30 cellular contexts compared by ENCODE assay signal in genomic region chr2:3553946-3554345, GRCh38. TPM values are rescaled to one million over a fixed set of nuclear protein-coding genes. Genes with fewer than 3 reads are reported as not detected.
"Had no signal": no experiment of that assay in that cellular context is flagged by ENCODE, and none has a peak within 500 bp of the region (broad histone marks: within the 10 kb centered on the region; RNA-seq: fewer than 3 reads in every experiment).

No MANE protein-coding gene starts in this region.

- ATAC-seq: activated CD4-positive, CD25-positive, alpha-beta regulatory T cell treated with anti-CD3 and anti-CD28 coated beads, Interleukin-2, amount 50 U/mL, for 24 hours; activated CD8-positive, alpha-beta T cell treated with anti-CD3 and anti-CD28 coated beads for 36 hours; activated naive CD4-positive, alpha-beta T cell treated with anti-CD3 and anti-CD28 coated beads, Interleukin-2, amount 50 U/mL, for 72 hours; esophagus mucosa; T-helper 17 cell had no signal

- H3K4me3 ChIP-seq: ascending aorta, coronary artery, dorsolateral prefrontal cortex had no signal

- H3K27me3 ChIP-seq: ascending aorta, dorsolateral prefrontal cortex had no signal

- H3K27ac ChIP-seq: ascending aorta, coronary artery, dorsolateral prefrontal cortex, WERI-Rb-1 had no signal

- H3K9me3 ChIP-seq: ascending aorta had no signal

- H3K4me3 Mint-ChIP-seq: activated B cell treated with CpG ODN at 0.5 μM for 24 hours; activated CD8-positive, alpha-beta T cell treated with anti-CD3 and anti-CD28 coated beads for 36 hours; activated naive CD4-positive, alpha-beta T cell treated with anti-CD3 and anti-CD28 coated beads, Interleukin-2, amount 10 ng/mL, durations not matched to agents 7 days and 5 days; activated naive CD8-positive, alpha-beta T cell treated with anti-CD3 and anti-CD28 coated beads, Interleukin-2, amount 10 ng/mL, durations not matched to agents 7 days and 5 days; central memory CD8-positive, alpha-beta T cell; dendritic cell treated with granulocyte-macrophage colony-stimulating factor and Interleukin-4, amounts not matched to agents 40 ng/mL and 50 ng/mL, for 4 days; endodermal cell; T-helper 17 cell; T-helper 2 cell treated with Interferon-gamma antibody and Interleukin-4, amounts not matched to agents 5 μg/mL and 100 μg/mL, for 36 hours had no signal

- H3K27ac Mint-ChIP-seq: activated B cell treated with CpG ODN at 0.5 μM for 24 hours; activated CD8-positive, alpha-beta T cell treated with anti-CD3 and anti-CD28 coated beads for 36 hours; activated naive CD4-positive, alpha-beta T cell treated with anti-CD3 and anti-CD28 coated beads, Interleukin-2, amount 10 ng/mL, durations not matched to agents 7 days and 5 days; activated naive CD8-positive, alpha-beta T cell treated with anti-CD3 and anti-CD28 coated beads, Interleukin-2, amount 10 ng/mL, durations not matched to agents 7 days and 5 days; activated T-helper 1 cell treated with anti-CD3 and anti-CD28 coated beads, Interleukin-12 subunit alpha, Interleukin-12 subunit beta, Interleukin-2, Interleukin-4 antibody, amounts not matched to agents 30 ng/mL and 10 ng/mL and 1 ng/mL, durations not matched to agents 14 hours and 24 hours and 36 hours; brain; dendritic cell treated with granulocyte-macrophage colony-stimulating factor and Interleukin-4, amounts not matched to agents 40 ng/mL and 50 ng/mL, for 4 days; endodermal cell; T-helper 17 cell; T-helper 2 cell treated with Interferon-gamma antibody and Interleukin-4, amounts not matched to agents 5 μg/mL and 100 μg/mL, for 36 hours had no signal

- H3K27me3 Mint-ChIP-seq: activated B cell treated with CpG ODN at 0.5 μM for 24 hours; activated CD8-positive, alpha-beta T cell treated with anti-CD3 and anti-CD28 coated beads for 36 hours; activated naive CD4-positive, alpha-beta T cell treated with anti-CD3 and anti-CD28 coated beads, Interleukin-2, amount 10 ng/mL, durations not matched to agents 7 days and 5 days; activated naive CD8-positive, alpha-beta T cell treated with anti-CD3 and anti-CD28 coated beads, Interleukin-2, amount 10 ng/mL, durations not matched to agents 7 days and 5 days; central memory CD8-positive, alpha-beta T cell; dendritic cell treated with granulocyte-macrophage colony-stimulating factor and Interleukin-4, amounts not matched to agents 40 ng/mL and 50 ng/mL, for 4 days; T-helper 17 cell had no signal

- H3K9me3 Mint-ChIP-seq: activated B cell treated with CpG ODN at 0.5 μM for 24 hours; activated CD8-positive, alpha-beta T cell treated with anti-CD3 and anti-CD28 coated beads for 36 hours; activated naive CD4-positive, alpha-beta T cell treated with anti-CD3 and anti-CD28 coated beads, Interleukin-2, amount 10 ng/mL, durations not matched to agents 7 days and 5 days; activated naive CD4-positive, alpha-beta T cell treated with anti-CD3 and anti-CD28 coated beads, Interleukin-2, amount 50 U/mL, for 72 hours; activated naive CD8-positive, alpha-beta T cell treated with anti-CD3 and anti-CD28 coated beads, Interleukin-2, amount 10 ng/mL, durations not matched to agents 7 days and 5 days; activated T-helper 1 cell treated with anti-CD3 and anti-CD28 coated beads, Interleukin-12 subunit alpha, Interleukin-12 subunit beta, Interleukin-2, Interleukin-4 antibody, amounts not matched to agents 30 ng/mL and 10 ng/mL and 1 ng/mL, durations not matched to agents 14 hours and 24 hours and 36 hours; brain; central memory CD8-positive, alpha-beta T cell; dendritic cell treated with granulocyte-macrophage colony-stimulating factor and Interleukin-4, amounts not matched to agents 40 ng/mL and 50 ng/mL, for 4 days; endodermal cell; T-helper 2 cell treated with Interferon-gamma antibody and Interleukin-4, amounts not matched to agents 5 μg/mL and 100 μg/mL, for 36 hours had no signal

- DNase-seq: activated B cell treated with CpG ODN at 0.5 μM for 24 hours; activated CD4-positive, alpha-beta T cell treated with anti-CD3 and anti-CD28 coated beads for 48 hours; activated CD4-positive, alpha-beta T cell treated with anti-CD3 and anti-CD28 coated beads, Interleukin-2, amount 50 U/mL, for 1 hour; activated CD4-positive, alpha-beta T cell treated with anti-CD3 and anti-CD28 coated beads, Interleukin-2, amount 50 U/mL, for 48 hours; activated CD8-positive, alpha-beta memory T cell treated with anti-CD3 and anti-CD28 coated beads for 24 hours; activated CD8-positive, alpha-beta T cell treated with anti-CD3 and anti-CD28 coated beads for 36 hours; activated gamma-delta T cell; activated naive CD4-positive, alpha-beta T cell; activated naive CD4-positive, alpha-beta T cell treated with anti-CD3 and anti-CD28 coated beads, Interleukin-2, amount 10 ng/mL, durations not matched to agents 7 days and 5 days; activated naive CD8-positive, alpha-beta T cell treated with anti-CD3 and anti-CD28 coated beads, Interleukin-2, amount 10 ng/mL, durations not matched to agents 7 days and 5 days; activated T-cell treated with anti-CD3 and anti-CD28 coated beads, Interleukin-2, amount 50 U/mL, for 1 hour; dorsolateral prefrontal cortex; effector memory CD4-positive, alpha-beta T cell; endodermal cell; foreskin fibroblast; head of caudate nucleus; T-helper 1 cell; T-helper 17 cell; T1000; WERI-Rb-1 had no signal

RNA-seq across cellular contexts. Expression of gene COLEC11, which starts 41.0 kb away (rescaled TPM):
- total RNA-seq: activated B cell treated with CpG ODN at 0.5 μM for 24 hours; activated naive CD4-positive, alpha-beta T cell treated with anti-CD3 and anti-CD28 coated beads, Interleukin-2, amount 50 U/mL, for 72 hours; activated T-helper 1 cell treated with anti-CD3 and anti-CD28 coated beads, Interleukin-12 subunit alpha, Interleukin-12 subunit beta, Interleukin-2, Interleukin-4 antibody, amounts not matched to agents 30 ng/mL and 10 ng/mL and 1 ng/mL, durations not matched to agents 14 hours and 24 hours and 36 hours; esophagus mucosa; T-helper 17 cell had no signal
